Comparison of ENCODE assay signal across 13 cellular contexts in the genomic region with DNA sequence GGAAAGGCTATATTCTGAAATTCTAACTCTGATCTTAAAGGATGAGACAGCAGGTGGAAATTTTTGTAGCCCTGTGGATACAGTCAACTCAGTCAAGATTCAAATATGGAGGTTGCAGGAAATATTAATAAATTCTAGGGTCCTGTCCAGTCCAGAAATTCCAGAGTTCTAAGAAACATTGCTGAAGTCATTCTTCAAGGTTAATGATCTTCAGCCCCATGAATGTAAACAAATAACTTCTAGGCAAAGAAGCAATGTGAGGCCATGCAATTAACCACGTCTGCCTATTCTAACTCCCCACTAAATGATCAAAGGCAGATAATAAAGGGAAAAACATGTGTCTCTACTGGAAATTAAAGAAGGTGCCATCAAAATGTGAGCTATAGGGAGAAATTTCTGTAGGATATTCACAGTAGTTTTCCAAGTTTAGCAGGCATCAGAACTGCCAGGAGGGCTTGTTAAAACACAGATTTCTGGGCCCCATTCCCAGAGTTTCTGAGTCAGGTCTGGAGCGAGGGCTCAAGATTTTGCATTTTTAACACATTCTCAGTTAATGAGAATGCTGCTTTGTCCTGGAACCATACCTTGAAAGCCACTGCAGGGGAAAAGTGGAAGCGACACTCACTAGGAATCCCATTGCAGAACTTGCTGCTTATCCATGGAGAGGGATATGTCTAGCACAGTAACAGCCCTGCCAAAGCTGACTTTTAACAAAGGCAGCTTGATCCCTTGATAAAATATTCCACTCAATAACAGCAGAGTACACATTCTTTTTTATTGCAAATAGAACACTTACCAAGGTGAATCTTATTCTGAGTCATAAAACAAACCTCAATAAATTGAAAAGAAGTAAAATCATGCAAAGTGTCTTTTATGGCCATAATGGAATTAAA.
A peak's percentile ranks its signal among the peaks of the same experiment; 100 is the strongest.
DNase-seq lines count a peak whose midpoint lies in the region; TF ChIP-seq lines count a peak whose summit lies in the region.
"Had no signal": no experiment of that assay in that cellular context is flagged by ENCODE, and none has a peak within 500 bp of the region (broad histone marks: within the 10 kb centered on the region; RNA-seq: fewer than 3 reads in every experiment).

No MANE protein-coding gene starts in this region.

- H3K4me1 ChIP-seq in osteoblast (ENCODE audit: insufficient read depth, low read length): peaks cover 12% of the 10 kb centered on the region
- H3K4me1 ChIP-seq: BLaER1, gastroesophageal sphincter had no signal

- no peaks in the 10 kb centered on the region for H3K9me3 ChIP-seq in osteoblast (ENCODE audit: low read depth, low read length)
- H3K9me3 ChIP-seq: BLaER1 had no signal

- peak overlapping the region; percentile 23 for H3K4me2 ChIP-seq in osteoblast (ENCODE audit: insufficient read depth, low read length)
- H3K4me2 ChIP-seq: BLaER1 had no signal

- DNase-seq in ELR (ENCODE audit: low read depth): peak; percentile 27
- DNase-seq in RPMI7951 (ENCODE audit: low read depth): peak; percentile 8
- peak; percentile 73 for DNase-seq in fibroblast of the aortic adventitia (ENCODE audit: low read depth)
- DNase-seq in osteoblast (ENCODE audit: insufficient read length, low spot score, missing footprints): peak; percentile 25
- DNase-seq in NCI-H1694 (lab: John Stamatoyannopoulos, UW): no peak
- DNase-seq in activated T-cell treated with anti-CD3 and anti-CD28 coated beads for 4 hours: no peak
- DNase-seq in GM10248 (ENCODE audit: extremely low spot score): no peak
- no peak for DNase-seq in HUDEP-2 (lab: John Stamatoyannopoulos, UW; ENCODE audit: unreplicated experiment in 76 of 76)
- DNase-seq: effector memory CD8-positive, alpha-beta T cell; NCI-H2081 treated with DMSO at 0.1 percent for 48 hours; NCI-H748 treated with DMSO at 0.1 percent for 48 hours had no signal

- H3K27ac ChIP-seq in osteoblast (ENCODE audit: low read depth, low read length): no peak overlapping the region
- H3K27ac ChIP-seq: BLaER1, gastroesophageal sphincter had no signal

- TF ChIP-seq CTCF in fibroblast of the aortic adventitia (IDR thresholded peaks at IDR 0.05; ENCODE audit: insufficient read depth, low read length) (no peak), osteoblast (IDR thresholded peaks at IDR 0.05; ENCODE audit: extremely low read depth, low read depth, low read length) (no peak), GM10248 (IDR thresholded peaks at IDR 0.05; ENCODE audit: control extremely low read depth, extremely low read depth, low read depth, missing control alignments) (no peak)

- H3K79me2 ChIP-seq in osteoblast (ENCODE audit: insufficient read depth, low read length): no peaks in the 10 kb centered on the region

- H4K20me1 ChIP-seq in osteoblast (ENCODE audit: insufficient read depth, low read length): no peaks in the 10 kb centered on the region
- H4K20me1 ChIP-seq: BLaER1 had no signal

- POLR2A ChIA-PET in GM10248 (lab: Yijun Ruan, JAX): no interaction called here

- CTCF ChIA-PET in GM10248 (lab: Yijun Ruan, JAX): interaction anchor here (1.4 kb wide), 1 partner anchor 238 kb away, joined by 3 read pairs; no protein-coding TSS in a partner anchor

- no peak overlapping the region for H3K4me3 ChIP-seq in fibroblast of the aortic adventitia (ENCODE audit: low read depth, low read length)
- no peak overlapping the region for H3K4me3 ChIP-seq in osteoblast (ENCODE audit: insufficient read depth, low read length)
- H3K4me3 ChIP-seq: BLaER1, gastroesophageal sphincter had no signal

- H2AFZ ChIP-seq in osteoblast (ENCODE audit: low read length): no peak overlapping the region

- H3K27me3 ChIP-seq in osteoblast (ENCODE audit: insufficient read depth, low read length): no peaks in the 10 kb centered on the region
- H3K27me3 ChIP-seq: BLaER1 had no signal

- no peaks in the 10 kb centered on the region for H3K36me3 ChIP-seq in osteoblast (ENCODE audit: insufficient read depth, low read length)
- H3K36me3 ChIP-seq: BLaER1, gastroesophageal sphincter had no signal

Comparison
In these comparisons a context has a peak if more than half of its experiments do, and no peak if none do; other contexts are left out.
1. DNase-seq: peak in ELR (single experiment), RPMI7951 (single experiment), fibroblast of the aortic adventitia (single experiment) and osteoblast (single experiment); none in NCI-H1694 (single experiment), activated T-cell treated with anti-CD3 and anti-CD28 coated beads for 4 hours (single experiment), GM10248 (single experiment) and HUDEP-2 (0 of 76).